In the genomic region with DNA sequence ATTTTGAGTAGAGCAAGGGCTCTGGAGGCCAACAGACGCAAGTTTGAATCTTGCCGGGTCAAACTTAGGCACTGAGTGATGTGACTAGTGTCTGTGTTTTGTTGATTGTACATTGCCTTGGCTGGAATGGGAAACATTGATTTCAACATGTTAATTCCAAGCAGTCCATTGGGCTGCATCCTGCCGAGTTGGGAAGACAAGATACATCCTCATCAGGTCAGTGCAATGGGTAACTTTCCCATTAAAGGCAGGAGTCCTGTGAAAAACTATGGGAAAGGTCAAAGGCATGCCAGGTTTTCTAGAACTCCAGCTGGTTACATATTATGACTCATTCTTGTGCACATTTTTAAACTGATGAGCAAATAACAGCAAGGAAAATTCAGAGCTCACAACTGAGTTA, we compare ENCODE assay signal across 12 cellular contexts.
DNase-seq lines count a peak whose midpoint lies in the region; ATAC-seq, FAIRE-seq and TF ChIP-seq lines count a peak whose summit lies in the region.
"Had no signal": no experiment of that assay in that cellular context is flagged by ENCODE, and none has a peak within 500 bp of the region (broad histone marks: within the 10 kb centered on the region; RNA-seq: fewer than 3 reads in every experiment).

No MANE protein-coding gene starts in this region.

- CTCF ChIA-PET in mammary epithelial cell (lab: Charles Lee; ENCODE audit: low non-redundant PET) = interaction anchor here (0.7 kb wide), 1 partner anchor 210 kb away, joined by 7 read pairs; no protein-coding TSS in a partner anchor
- CTCF ChIA-PET in HepG2 (lab: Yijun Ruan, JAX; ENCODE audit: low intra/inter-chr PET ratio, low total read pairs) = no interaction called here

- H3K36me3 ChIP-seq in mammary epithelial cell (ENCODE audit: insufficient read depth, low read length) (no peaks in the 10 kb centered on the region), HepG2 (replicated peaks in 1 of 2; ENCODE audit: control insufficient read depth in 1 of 2, insufficient read depth in 2 of 2, low read length in 2 of 2) (no peaks in the 10 kb centered on the region)
- H3K36me3 ChIP-seq: suprapubic skin had no signal

- H4K20me1 ChIP-seq in mammary epithelial cell (ENCODE audit: insufficient read depth, low read length) (no peaks in the 10 kb centered on the region), HepG2 (ENCODE audit: insufficient read depth, low read length) (no peaks in the 10 kb centered on the region)

- H3K9ac ChIP-seq in mammary epithelial cell (ENCODE audit: insufficient read depth, low read length) (no peak overlapping the region), HepG2 (ENCODE audit: insufficient read depth, low read depth, low read length) (no peak overlapping the region)

- TF ChIP-seq RAD21 in HepG2 (CRISPR knock-in tag; IDR thresholded peaks at IDR 0.05) = no peak

- POLR2A ChIA-PET in HepG2 (lab: Yijun Ruan, JAX) = interaction anchor here (1.0 to 4.1 kb wide), 2 partner anchors 10 to 128 kb away, joined by 4 to 36 read pairs; no protein-coding TSS in a partner anchor

- no peaks in the 10 kb centered on the region for H3K27me3 ChIP-seq in mammary epithelial cell (ENCODE audit: insufficient read depth, low read length)
- no peaks in the 10 kb centered on the region for H3K27me3 ChIP-seq in HepG2 (ENCODE audit: control insufficient read depth in 1 of 2, insufficient read depth in 2 of 2, low read length in 2 of 2)
- H3K27me3 ChIP-seq: suprapubic skin had no signal

- no peak for TF ChIP-seq CTCF in AG10803 (conservative IDR thresholded peaks at IDR 0.05; ENCODE audit: low read length)
- no peak for TF ChIP-seq CTCF in mammary epithelial cell (conservative IDR thresholded peaks at IDR 0.05 in 1 of 2, IDR thresholded peaks at IDR 0.05 in 1 of 2; ENCODE audit: extremely low read depth in 1 of 2, insufficient read depth in 1 of 2, low read depth in 1 of 2, low read length in 2 of 2)
- no peak for TF ChIP-seq CTCF in HepG2 (CRISPR knock-in tag; IDR thresholded peaks at IDR 0.05)

- TF ChIP-seq POLR2A in HepG2 (IDR thresholded peaks at IDR 0.05; ENCODE audit: insufficient read depth in 1 of 2, low read depth in 2 of 2, low read length in 2 of 2) = no peak

- H3K27ac ChIP-seq in mammary epithelial cell (ENCODE audit: insufficient read depth, low read depth, low read length) (peak overlapping the region; percentile 0), HepG2 (ENCODE audit: extremely low read length, insufficient read depth, low read length) (no peak overlapping the region)
- H3K27ac ChIP-seq: suprapubic skin had no signal

- intact Hi-C loops in mammary epithelial cell (cut with micrococcal nuclease) = no loop called here
- intact Hi-C loops in HepG2 (cut with micrococcal nuclease; ENCODE audit: unreplicated experiment) = loop anchor here (1.0 kb wide), 1 partner anchor 10 kb away; no protein-coding TSS in a partner anchor

- dilution Hi-C loops in mammary epithelial cell (cut with HindIII; ENCODE audit: low sequenced_read_pairs) = no loop called here

- no peak for FAIRE-seq in HepG2 (lab: Jason Lieb, UNC)

- H3K4me2 ChIP-seq in mammary epithelial cell (ENCODE audit: insufficient read depth, low read depth, low read length) (no peak overlapping the region), HepG2 (ENCODE audit: low read depth, low read length) (peak overlapping the region; percentile 14; the same call in 1 of the 2 replicates)

- no peaks in the 10 kb centered on the region for H3K9me3 ChIP-seq in mammary epithelial cell (replicated peaks; ENCODE audit: insufficient read depth, low read length)
- no peaks in the 10 kb centered on the region for H3K9me3 ChIP-seq in HepG2 (ENCODE audit: low read length)
- H3K9me3 ChIP-seq: suprapubic skin had no signal

- peak; percentile 86 for DNase-seq in AG10803 (ENCODE audit: low read depth)
- peak; percentile 80 for DNase-seq in HT1080 (ENCODE audit: low read depth)
- DNase-seq in mammary epithelial cell = peak; percentile 72
- DNase-seq in HepG2 (ENCODE audit: low spot score) = peak; percentile 60
- no peak for DNase-seq in retina
- DNase-seq in NCI-H345 (lab: John Stamatoyannopoulos, UW) = no peak
- DNase-seq in NCI-H2171 (lab: John Stamatoyannopoulos, UW) = no peak
- DNase-seq: DMS79, NCI-H1694 treated with DMSO at 0.1 percent for 48 hours had no signal

- BruUV-seq in mammary epithelial cell (replicated peaks; lab: Mats Ljungman, UMichigan) (no TSS peak), HepG2 (replicated peaks; lab: Mats Ljungman, UMichigan) (no TSS peak)

- H3K79me2 ChIP-seq in mammary epithelial cell (ENCODE audit: insufficient read depth, low read length) (no peaks in the 10 kb centered on the region), HepG2 (ENCODE audit: insufficient read depth, low read length) (no peaks in the 10 kb centered on the region)

- H2AFZ ChIP-seq in mammary epithelial cell (ENCODE audit: low read depth, low read length) = no peak overlapping the region
- H2AFZ ChIP-seq in HepG2 (ENCODE audit: low read length) = no peak overlapping the region

- H3K4me1 ChIP-seq in mammary epithelial cell (ENCODE audit: insufficient read depth, low read length) = peaks cover 30% of the 10 kb centered on the region
- H3K4me1 ChIP-seq in HepG2 (ENCODE audit: insufficient read depth, low read length) = peaks cover 17% of the 10 kb centered on the region
- H3K4me1 ChIP-seq: suprapubic skin had no signal

- TF ChIP-seq EP300 in HepG2 (IDR thresholded peaks at IDR 0.05; ENCODE audit: low read depth in 2 of 2, low read length in 2 of 2) (peak in 1 of 2 experiments; percentile 32; a peak in 1 of 4 replicates), HepG2 (CRISPR knock-in tag; IDR thresholded peaks at IDR 0.05; ENCODE audit: borderline replicate concordance) (no peak)

- H3K4me3 ChIP-seq in AG10803 (ENCODE audit: low read length) (no peak overlapping the region), mammary epithelial cell (replicated peaks in 1 of 3; ENCODE audit: insufficient read depth in 1 of 3, low read depth in 2 of 3, low read length in 3 of 3) (no peak overlapping the region), HepG2 (replicated peaks in 1 of 3; ENCODE audit: insufficient read depth in 1 of 3, low read depth in 2 of 3, low read length in 3 of 3) (no peak overlapping the region)
- H3K4me3 ChIP-seq: suprapubic skin had no signal

- ATAC-seq in HepG2 (peak; percentile 26; the same call in 2 of the 3 replicates), GM21515 (IDR thresholded peaks at IDR 0.05; ENCODE audit: unreplicated experiment) (no peak)
- ATAC-seq: HCT116 had no signal

- in situ Hi-C loops in mammary epithelial cell (cut with MboI; ENCODE audit: low sequenced_read_pairs in 2 of 2) = no loop called here
- in situ Hi-C loops in HepG2 (cut with HindIII; ENCODE audit: extremely low pct_ligation_motif_present, low pct_unique_long_range_greater_than_20kb) = no loop called here

- 98% methylated on average over 3 of the region's 3 CpGs for WGBS in mammary epithelial cell (ENCODE audit: low coverage, missing lambda C conversion rate)
- 22% methylated on average over 3 of the region's 3 CpGs for WGBS in HepG2 (ENCODE audit: low lambda C conversion rate)

TF ChIP-seq in HepG2, 621 proteins besides CTCF, POLR2A, EP300 and RAD21 (continues in another document):
- TF ChIP-seq GATAD2A (CRISPR knock-in tag; IDR thresholded peaks at IDR 0.05) (peak; percentile 33; the same call in 1 of the 2 replicates), YEATS4 (CRISPR knock-in tag; IDR thresholded peaks at IDR 0.05; ENCODE audit: borderline replicate concordance) (no peak), ZNF441 (CRISPR knock-in tag; IDR thresholded peaks at IDR 0.05; ENCODE audit: borderline replicate concordance) (no peak), TBL1XR1 (IDR thresholded peaks at IDR 0.05; ENCODE audit: borderline replicate concordance, low read length, partially characterized antibody) (peak; percentile 59)
- TF ChIP-seq, protein P1, sequence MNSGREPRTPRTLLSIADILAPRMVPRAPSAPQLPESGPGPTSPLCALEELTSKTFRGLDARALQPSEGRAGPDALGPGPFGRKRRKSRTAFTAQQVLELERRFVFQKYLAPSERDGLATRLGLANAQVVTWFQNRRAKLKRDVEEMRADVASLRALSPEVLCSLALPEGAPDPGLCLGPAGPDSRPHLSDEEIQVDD (CRISPR knock-in tag; IDR thresholded peaks at IDR 0.05; ENCODE audit: borderline replicate concordance) = no peak
- TF ChIP-seq, protein P2, sequence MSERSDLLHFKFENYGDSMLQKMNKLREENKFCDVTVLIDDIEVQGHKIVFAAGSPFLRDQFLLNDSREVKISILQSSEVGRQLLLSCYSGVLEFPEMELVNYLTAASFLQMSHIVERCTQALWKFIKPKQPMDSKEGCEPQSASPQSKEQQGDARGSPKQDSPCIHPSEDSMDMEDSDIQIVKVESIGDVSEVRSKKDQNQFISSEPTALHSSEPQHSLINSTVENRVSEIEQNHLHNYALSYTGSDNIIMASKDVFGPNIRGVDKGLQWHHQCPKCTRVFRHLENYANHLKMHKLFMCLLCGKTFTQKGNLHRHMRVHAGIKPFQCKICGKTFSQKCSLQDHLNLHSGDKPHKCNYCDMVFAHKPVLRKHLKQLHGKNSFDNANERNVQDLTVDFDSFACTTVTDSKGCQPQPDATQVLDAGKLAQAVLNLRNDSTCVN (CRISPR knock-in tag; IDR thresholded peaks at IDR 0.05; ENCODE audit: borderline replicate concordance) = peak; percentile 95
- TF ChIP-seq, protein P3, sequence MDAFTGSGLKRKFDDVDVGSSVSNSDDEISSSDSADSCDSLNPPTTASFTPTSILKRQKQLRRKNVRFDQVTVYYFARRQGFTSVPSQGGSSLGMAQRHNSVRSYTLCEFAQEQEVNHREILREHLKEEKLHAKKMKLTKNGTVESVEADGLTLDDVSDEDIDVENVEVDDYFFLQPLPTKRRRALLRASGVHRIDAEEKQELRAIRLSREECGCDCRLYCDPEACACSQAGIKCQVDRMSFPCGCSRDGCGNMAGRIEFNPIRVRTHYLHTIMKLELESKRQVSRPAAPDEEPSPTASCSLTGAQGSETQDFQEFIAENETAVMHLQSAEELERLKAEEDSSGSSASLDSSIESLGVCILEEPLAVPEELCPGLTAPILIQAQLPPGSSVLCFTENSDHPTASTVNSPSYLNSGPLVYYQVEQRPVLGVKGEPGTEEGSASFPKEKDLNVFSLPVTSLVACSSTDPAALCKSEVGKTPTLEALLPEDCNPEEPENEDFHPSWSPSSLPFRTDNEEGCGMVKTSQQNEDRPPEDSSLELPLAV (CRISPR knock-in tag; conservative IDR thresholded peaks at IDR 0.05; ENCODE audit: low read depth) = no peak

Comparison
In these comparisons a context has a peak if more than half of its experiments do, and no peak if none do; other contexts are left out.
1. DNase-seq: peak in AG10803 (single experiment), HT1080 (single experiment), mammary epithelial cell (single experiment) and HepG2 (single experiment); none in retina (single experiment), NCI-H345 (single experiment) and NCI-H2171 (single experiment).